8 cellular contexts compared by ENCODE assay signal in genomic region chr5:84383816-84384603, GRCh38. TPM values are rescaled to one million over a fixed set of nuclear protein-coding genes. Genes with fewer than 3 reads are reported as not detected.
DNase-seq lines count a peak whose midpoint lies in the region; ATAC-seq and TF ChIP-seq lines count a peak whose summit lies in the region.

No MANE protein-coding gene starts in this region.

- peak overlapping the region; percentile 100 for H2AFZ ChIP-seq in neuron (ENCODE audit: low read depth, low read length)

- H3K9me3 ChIP-seq in SJSA1 (replicated peaks) (no peaks in the 10 kb centered on the region), neuron (ENCODE audit: low read length) (no peaks in the 10 kb centered on the region)

- peak overlapping the region; percentile 87 for H3K4me3 ChIP-seq in SJSA1
- peak overlapping the region; percentile 48 to 61 for H3K4me3 ChIP-seq in foreskin fibroblast (ENCODE audit: low read depth in 1 of 2, low read length in 2 of 2)
- H3K4me3 ChIP-seq in neuron (ENCODE audit: low read length): peak overlapping the region; percentile 58

- in situ Hi-C loops in GM13976 (cut with MboI; ENCODE audit: low sequenced_read_pairs, unreplicated experiment): no loop called here

- H3K36me3 ChIP-seq in SJSA1: peaks cover 17% of the 10 kb centered on the region
- H3K36me3 ChIP-seq in neuron (ENCODE audit: insufficient read depth, low read length): no peaks in the 10 kb centered on the region

- peaks cover 43% of the 10 kb centered on the region for H3K27me3 Mint-ChIP-seq in activated T-helper 2 cell treated with anti-CD3 and anti-CD28 coated beads, Interferon-gamma antibody, Interleukin-2, Interleukin-4, amounts not matched to agents 10 μg/mL and 5 μg/mL and 100 μg/mL, durations not matched to agents 14 hours and 24 hours and 36 hours (ENCODE audit: low read depth)

- no peak overlapping the region for H3K27ac Mint-ChIP-seq in activated T-helper 2 cell treated with anti-CD3 and anti-CD28 coated beads, Interferon-gamma antibody, Interleukin-2, Interleukin-4, amounts not matched to agents 10 μg/mL and 5 μg/mL and 100 μg/mL, durations not matched to agents 14 hours and 24 hours and 36 hours

- H3K27me3 ChIP-seq in SJSA1 (replicated peaks): no peaks in the 10 kb centered on the region
- H3K27me3 ChIP-seq in neuron (ENCODE audit: insufficient read depth, low read length): peaks cover 45% of the 10 kb centered on the region

- intact Hi-C loops in activated T-helper 2 cell treated with anti-CD3 and anti-CD28 coated beads, Interferon-gamma antibody, Interleukin-2, Interleukin-4, amounts not matched to agents 10 μg/mL and 5 μg/mL and 100 μg/mL, durations not matched to agents 14 hours and 24 hours and 36 hours (cut with micrococcal nuclease): loop anchor here (5.0 kb wide), 1 partner anchor 667 kb away; no protein-coding TSS in a partner anchor

- peak; percentile 11 for DNase-seq in GM13976 (ENCODE audit: low spot score)
- peak; percentile 69 to 82 for DNase-seq in SJSA1 (ENCODE audit: low read depth in 1 of 2, low spot score in 2 of 2)
- DNase-seq in foreskin fibroblast: peak in 1 of 2 donors; percentile 53
- DNase-seq in SKM-1 treated with dmso at 0.1 percent for 144 hours (lab: John Stamatoyannopoulos, UW; ENCODE audit: unreplicated experiment): no peak
- DNase-seq in GM19238 (ENCODE audit: insufficient read length, low spot score): no peak
- no peak for DNase-seq in activated T-helper 2 cell treated with anti-CD3 and anti-CD28 coated beads, Interferon-gamma antibody, Interleukin-2, Interleukin-4, amounts not matched to agents 10 μg/mL and 5 μg/mL and 100 μg/mL, durations not matched to agents 14 hours and 24 hours and 36 hours (ENCODE audit: low spot score)

- no peaks in the 10 kb centered on the region for H3K36me3 Mint-ChIP-seq in activated T-helper 2 cell treated with anti-CD3 and anti-CD28 coated beads, Interferon-gamma antibody, Interleukin-2, Interleukin-4, amounts not matched to agents 10 μg/mL and 5 μg/mL and 100 μg/mL, durations not matched to agents 14 hours and 24 hours and 36 hours (ENCODE audit: low read depth)

- TF ChIP-seq CTCF in GM13976 (IDR thresholded peaks at IDR 0.05; ENCODE audit: borderline replicate concordance, control extremely low read depth, extremely low read depth, insufficient read depth, missing control alignments) (no peak), foreskin fibroblast (IDR thresholded peaks at IDR 0.05; ENCODE audit: low read depth, low read length) (no peak)

- H3K9me3 Mint-ChIP-seq in activated T-helper 2 cell treated with anti-CD3 and anti-CD28 coated beads, Interferon-gamma antibody, Interleukin-2, Interleukin-4, amounts not matched to agents 10 μg/mL and 5 μg/mL and 100 μg/mL, durations not matched to agents 14 hours and 24 hours and 36 hours: no peaks in the 10 kb centered on the region

- H3K4me3 Mint-ChIP-seq in activated T-helper 2 cell treated with anti-CD3 and anti-CD28 coated beads, Interferon-gamma antibody, Interleukin-2, Interleukin-4, amounts not matched to agents 10 μg/mL and 5 μg/mL and 100 μg/mL, durations not matched to agents 14 hours and 24 hours and 36 hours (ENCODE audit: low read depth): no peak overlapping the region

- no peak for ATAC-seq in GM21723 (IDR thresholded peaks at IDR 0.05; ENCODE audit: unreplicated experiment)

- peaks cover 8% of the 10 kb centered on the region for H3K4me1 Mint-ChIP-seq in activated T-helper 2 cell treated with anti-CD3 and anti-CD28 coated beads, Interferon-gamma antibody, Interleukin-2, Interleukin-4, amounts not matched to agents 10 μg/mL and 5 μg/mL and 100 μg/mL, durations not matched to agents 14 hours and 24 hours and 36 hours (ENCODE audit: low read depth)

- H3K27ac ChIP-seq in SJSA1: peak overlapping the region; percentile 88

- H3K4me1 ChIP-seq in SJSA1 (replicated peaks) (peaks cover 9% of the 10 kb centered on the region), neuron (ENCODE audit: insufficient read depth, low read length) (peaks cover 23% of the 10 kb centered on the region)

RNA-seq across cellular contexts. Expression of gene EDIL3, which starts 0.7 kb away (rescaled TPM):
- total RNA-seq in SJSA1 (2014; rRNA removed; shearing (Covaris generic)): 290 and 465 TPM in 2 replicates
- total RNA-seq in activated T-helper 2 cell treated with anti-CD3 and anti-CD28 coated beads, Interferon-gamma antibody, Interleukin-2, Interleukin-4, amounts not matched to agents 10 μg/mL and 5 μg/mL and 100 μg/mL, durations not matched to agents 14 hours and 24 hours and 36 hours: not detected in 2 replicates

Comparison
In these comparisons a context has a peak if more than half of its experiments do, and no peak if none do; other contexts are left out.
1. DNase-seq: peak in GM13976 (single experiment) and SJSA1 (2 of 2); none in SKM-1 treated with dmso at 0.1 percent for 144 hours (single experiment), GM19238 (single experiment) and activated T-helper 2 cell treated with anti-CD3 and anti-CD28 coated beads, Interferon-gamma antibody, Interleukin-2, Interleukin-4, amounts not matched to agents 10 μg/mL and 5 μg/mL and 100 μg/mL, durations not matched to agents 14 hours and 24 hours and 36 hours (single experiment).
2. RNA of gene EDIL3, which starts 0.7 kb away (total RNA-seq): 290 to 465 TPM in SJSA1; not detected in activated T-helper 2 cell treated with anti-CD3 and anti-CD28 coated beads, Interferon-gamma antibody, Interleukin-2, Interleukin-4, amounts not matched to agents 10 μg/mL and 5 μg/mL and 100 μg/mL, durations not matched to agents 14 hours and 24 hours and 36 hours; every median in the first group is over 100 times any median in the second.
3. Peak in every context shown above with its lines, with median percentiles within 50 percentile points of each other: H3K4me3 ChIP-seq.